Comparison of ENCODE assay signal across 8 cellular contexts in genomic region chr11:73597340-73597955, GRCh38. TPM values are rescaled to one million over a fixed set of nuclear protein-coding genes. Genes with fewer than 3 reads are reported as not detected.
DNase-seq lines count a peak whose midpoint lies in the region; ATAC-seq and TF ChIP-seq lines count a peak whose summit lies in the region.

No MANE protein-coding gene starts in this region.

- peak; percentile 15 for ATAC-seq in HG02588 (IDR thresholded peaks at IDR 0.05; ENCODE audit: unreplicated experiment)
- no peak for ATAC-seq in left lobe of liver

- H3K4me3 ChIP-seq in BE2C (ENCODE audit: low read depth, low read length) (peak overlapping the region; percentile 91), astrocyte of the spinal cord (ENCODE audit: low read depth, low read length) (peak overlapping the region; percentile 64), testis (peak overlapping the region; percentile 86 to 94)

- TF ChIP-seq CTCF in BE2C (IDR thresholded peaks at IDR 0.05; ENCODE audit: low read depth, low read length): no peak
- TF ChIP-seq CTCF in astrocyte of the spinal cord (IDR thresholded peaks at IDR 0.05; ENCODE audit: low read depth, low read length): no peak
- TF ChIP-seq CTCF in testis (IDR thresholded peaks at IDR 0.05): no peak

- in situ Hi-C loops in astrocyte of the spinal cord (cut with HindIII; ENCODE audit: low sequenced_read_pairs): loop anchor here (10.0 kb wide), 1 partner anchor 173 kb away; no protein-coding TSS in a partner anchor

- H3K36me3 ChIP-seq in BE2C: no peaks in the 10 kb centered on the region
- H3K36me3 ChIP-seq in testis (ENCODE audit: low read depth, missing control alignments): no peaks in the 10 kb centered on the region

- H3K9me3 ChIP-seq in BE2C (no peaks in the 10 kb centered on the region), testis (no peaks in the 10 kb centered on the region)

- 5% methylated on average over 8 to 27 of the region's 27 CpGs for WGBS in testis, 2 donors

- H3K27ac ChIP-seq in testis: peak overlapping the region; percentile 84 to 85

- H3K4me1 ChIP-seq in BE2C (peaks cover 3% of the 10 kb centered on the region; the same call in 1 of the 2 replicates), testis (peaks cover 7% of the 10 kb centered on the region)

- DNase-seq in BE2C: no peak
- no peak for DNase-seq in astrocyte of the spinal cord (ENCODE audit: low read depth, low spot score)
- peak; percentile 48 for DNase-seq in left lobe of liver (ENCODE audit: low spot score)
- no peak for DNase-seq in testis
- no peak for DNase-seq in NCI-H2227 (lab: John Stamatoyannopoulos, UW; ENCODE audit: unreplicated experiment)
- no peak for DNase-seq in activated CD8-positive, alpha-beta memory T cell treated with anti-CD3 and anti-CD28 coated beads, Interleukin-2, amount 50 U/mL, for 48 hours
- no peak for DNase-seq in NCI-H526 treated with DMSO at 0.1 percent for 48 hours (lab: John Stamatoyannopoulos, UW)

- TF ChIP-seq POLR2A in testis (IDR thresholded peaks at IDR 0.05): no peak

- no peaks in the 10 kb centered on the region for H3K27me3 ChIP-seq in BE2C
- no peaks in the 10 kb centered on the region for H3K27me3 ChIP-seq in testis

- intact Hi-C loops in testis (cut with DNase I; ENCODE audit: low total_unique reads): no loop called here

RNA-seq across cellular contexts. Expression of gene FAM168A, which starts 0.5 kb away (rescaled TPM):
- polyA plus RNA-seq in BE2C (2012; ENCODE audit: insufficient read depth, insufficient read length, low read depth): 32.2 TPM
- total RNA-seq in left lobe of liver (19.9 TPM), testis (10 to 100 TPM; 29.8 to 30.2 TPM)
- polyA plus RNA-seq in testis (ENCODE audit: insufficient read depth, low read depth, low replicate concordance): 20.1 TPM

RNA-seq across cellular contexts. Expression of gene PLEKHB1, which starts 48.9 kb away (rescaled TPM):
- polyA plus RNA-seq in BE2C (2012; ENCODE audit: insufficient read depth, insufficient read length, low read depth): 0.48 TPM
- total RNA-seq in left lobe of liver (1.3 TPM), testis (10 to 100 TPM; 62.1 to 71.5 TPM)
- polyA plus RNA-seq in testis (ENCODE audit: insufficient read depth, low read depth, low replicate concordance): 54.9 TPM

Comparison
In these comparisons a context has a peak if more than half of its experiments do, and no peak if none do; other contexts are left out.
1. RNA of gene PLEKHB1, which starts 48.9 kb away (total RNA-seq): 62.1 to 71.5 TPM in testis; 1.3 TPM in left lobe of liver (single experiment); every median in the first group is over 10 times any median in the second.
2. Peak in every context shown above with its lines, with median percentiles within 50 percentile points of each other: H3K4me3 ChIP-seq.